8 cellular contexts compared by ENCODE assay signal in the genomic region with DNA sequence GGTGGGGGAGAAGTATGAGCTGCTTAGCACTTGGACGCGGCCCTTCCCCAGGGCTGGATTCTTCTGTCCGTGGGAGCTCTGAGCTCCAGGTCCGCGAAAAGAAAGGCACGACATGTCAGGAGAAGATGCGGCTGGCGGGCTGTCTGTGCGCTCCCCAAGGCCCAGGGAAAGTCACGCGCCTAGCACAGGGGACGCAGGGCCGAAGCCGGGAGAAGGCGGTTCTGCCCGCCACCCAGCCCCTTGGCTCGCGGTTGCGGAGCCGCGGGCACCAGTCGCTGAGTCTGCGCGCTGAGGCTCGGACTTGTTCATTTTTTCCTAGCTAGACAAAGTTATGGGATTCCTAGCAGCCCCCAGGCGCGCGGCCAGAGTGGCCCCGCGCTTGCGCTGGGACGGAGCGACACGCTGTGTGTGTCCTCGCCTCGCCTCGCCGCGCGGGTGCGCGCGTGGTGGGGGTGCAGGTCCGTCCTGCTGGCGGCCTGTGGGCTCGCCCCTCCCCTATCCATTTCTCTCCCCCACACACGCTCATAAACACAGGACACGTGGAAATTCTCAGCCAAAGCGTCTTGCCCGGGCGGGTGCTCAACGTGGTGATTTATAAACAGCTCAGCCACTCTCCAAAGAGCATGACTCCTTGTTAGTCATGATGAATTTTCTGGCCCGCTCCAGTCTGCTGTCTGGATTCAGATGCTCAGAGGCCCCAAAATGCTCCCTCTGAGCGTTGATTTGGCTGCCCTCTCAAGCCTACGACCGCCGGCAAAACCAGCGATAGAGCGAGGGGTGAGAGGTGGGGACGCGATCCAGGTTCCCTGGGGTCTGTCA. TPM values are rescaled to one million over a fixed set of nuclear protein-coding genes. Genes with fewer than 3 reads are reported as not detected.
DNase-seq lines count a peak whose midpoint lies in the region; ATAC-seq and TF ChIP-seq lines count a peak whose summit lies in the region.

No MANE protein-coding gene starts in this region.

- peaks cover 41% of the 10 kb centered on the region for H3K4me1 Mint-ChIP-seq in osteocyte (ENCODE audit: unreplicated experiment)

- ATAC-seq in HG02970 (IDR thresholded peaks at IDR 0.05; ENCODE audit: low FRiP score, unreplicated experiment), result no peak
- ATAC-seq in left colon, result no peak

- peak overlapping the region; percentile 84 for H3K4me3 Mint-ChIP-seq in osteocyte (ENCODE audit: unreplicated experiment)

- peaks cover 92% of the 10 kb centered on the region for H3K27me3 ChIP-seq in cardiac muscle cell

- no peaks in the 10 kb centered on the region for H3K36me3 ChIP-seq in cardiac muscle cell

- H3K27ac Mint-ChIP-seq in osteocyte (ENCODE audit: unreplicated experiment), result no peak overlapping the region

- peaks cover 17% of the 10 kb centered on the region for H3K4me1 ChIP-seq in cardiac muscle cell (ENCODE audit: low read depth)

- peaks cover 82% of the 10 kb centered on the region for H3K27me3 Mint-ChIP-seq in osteocyte (ENCODE audit: unreplicated experiment)

- TF ChIP-seq CTCF in cardiac muscle cell (IDR thresholded peaks at IDR 0.05; ENCODE audit: low read depth, low read length), result no peak
- TF ChIP-seq CTCF in foreskin fibroblast (IDR thresholded peaks at IDR 0.05; ENCODE audit: low read depth, low read length), result no peak
- TF ChIP-seq CTCF in osteocyte (IDR thresholded peaks at IDR 0.05), result no peak

- DNase-seq in cardiac muscle cell (ENCODE audit: low read depth in 1 of 2, low spot score in 1 of 2) (peak; percentile 27 to 41), cardiac septum (ENCODE audit: low spot score) (no peak), T1000 (lab: John Stamatoyannopoulos, UW) (peak; percentile 57), foreskin fibroblast (peak; percentile 68 to 84), osteocyte (ENCODE audit: extremely low spot score, unreplicated experiment) (no peak), left colon (no peak)
- DNase-seq in activated effector memory CD4-positive, alpha-beta T cell treated with Interleukin-2 at 50 U/mL for 16 hours, result no peak

- intact Hi-C loops in cardiac septum (cut with DNase I), result no loop called here
- intact Hi-C loops in left colon (cut with DNase I, micrococcal nuclease), result no loop called here

- H3K9me3 Mint-ChIP-seq in osteocyte (ENCODE audit: unreplicated experiment), result no peaks in the 10 kb centered on the region

- H3K4me3 ChIP-seq in cardiac muscle cell (peak overlapping the region; percentile 55), foreskin fibroblast (ENCODE audit: low read depth in 1 of 2, low read length in 2 of 2) (peak overlapping the region; percentile 53)

- H3K27ac ChIP-seq in cardiac muscle cell, result no peak overlapping the region

- no peaks in the 10 kb centered on the region for H3K9me3 ChIP-seq in cardiac muscle cell (ENCODE audit: low read depth)

- H3K36me3 Mint-ChIP-seq in osteocyte (ENCODE audit: unreplicated experiment), result no peaks in the 10 kb centered on the region

RNA-seq across cellular contexts. Expression of a gene that starts 1.9 kb away (rescaled TPM):
- total RNA-seq in cardiac muscle cell (0.48 and 1.3 TPM in 2 replicates), cardiac septum (0.08 TPM), osteocyte (not detected in 2 replicates), left colon (not detected)
- 0.12 and 0.32 TPM in 2 replicates for polyA plus RNA-seq in cardiac muscle cell

Comparison
In these comparisons a context has a peak if more than half of its experiments do, and no peak if none do; other contexts are left out.
1. DNase-seq: peak in cardiac muscle cell (2 of 2), T1000 (single experiment) and foreskin fibroblast (2 of 2); none in cardiac septum (single experiment), osteocyte (single experiment), activated effector memory CD4-positive, alpha-beta T cell treated with Interleukin-2 at 50 U/mL for 16 hours (single experiment) and left colon (0 of 2).